17 cellular contexts compared by ENCODE assay signal in genomic region chr19:13507053-13507611, GRCh38. TPM values are rescaled to one million over a fixed set of nuclear protein-coding genes. Genes with fewer than 3 reads are reported as not detected.
DNase-seq lines count a peak whose midpoint lies in the region; ATAC-seq and TF ChIP-seq lines count a peak whose summit lies in the region.
"Had no signal": no experiment of that assay in that cellular context is flagged by ENCODE, and none has a peak within 500 bp of the region (broad histone marks: within the 10 kb centered on the region; RNA-seq: fewer than 3 reads in every experiment).

No MANE protein-coding gene starts in this region.

- no peaks in the 10 kb centered on the region for H3K79me2 ChIP-seq in MM.1S (ENCODE audit: low read length)

- TF ChIP-seq CTCF in AG09309 (IDR thresholded peaks at IDR 0.05; ENCODE audit: control insufficient read depth, insufficient read depth, low read depth, low read length, missing control alignments) (no peak), MM.1S (IDR thresholded peaks at IDR 0.05; ENCODE audit: low read length) (no peak)

- H3K27ac ChIP-seq in mesodermal cell (ENCODE audit: low read depth, low read length, severe bottlenecking) (no peak overlapping the region), MM.1S (ENCODE audit: low read length) (no peak overlapping the region)
- H3K27ac ChIP-seq: esophagus muscularis mucosa, upper lobe of right lung had no signal

- no peak overlapping the region for H2AFZ ChIP-seq in MM.1S (ENCODE audit: low read length)

- H3K9me2 ChIP-seq in MM.1S (replicated peaks; ENCODE audit: insufficient read depth, low read length) = no peaks in the 10 kb centered on the region

- no peak for ATAC-seq in HG02981 (IDR thresholded peaks at IDR 0.05; ENCODE audit: unreplicated experiment)
- ATAC-seq: naive thymus-derived CD8-positive, alpha-beta T cell; PC-3; T-cell; upper lobe of right lung had no signal

- peaks cover 5% of the 10 kb centered on the region for H3K4me1 ChIP-seq in mesodermal cell (ENCODE audit: control insufficient read depth, insufficient read depth, low read length, poor library complexity, severe bottlenecking)
- no peaks in the 10 kb centered on the region for H3K4me1 ChIP-seq in MM.1S (ENCODE audit: low read length)
- H3K4me1 ChIP-seq: upper lobe of right lung had no signal

- WGBS in mesodermal cell (ENCODE audit: insufficient coverage in 2 of 2), 2 experiments = 0 to 2% methylated on average over 2 to 13 of the region's 22 CpGs

- H3K9me3 ChIP-seq in mesodermal cell (ENCODE audit: control insufficient read depth, low read length) (no peaks in the 10 kb centered on the region), MM.1S (replicated peaks; ENCODE audit: insufficient read depth, low read length) (no peaks in the 10 kb centered on the region)
- H3K9me3 ChIP-seq: esophagus muscularis mucosa, upper lobe of right lung had no signal

- no peak overlapping the region for H3K9ac ChIP-seq in MM.1S (ENCODE audit: low read length)

- DNase-seq in AG09309 (ENCODE audit: low read depth) (no peak), HS-5 (ENCODE audit: low read depth) (peak; percentile 36), ecto neural progenitor cell (ENCODE audit: low spot score) (peak; percentile 59), MM.1S (no peak), amniotic stem cell (lab: John Stamatoyannopoulos, UW) (no peak)
- DNase-seq in activated CD8-positive, alpha-beta memory T cell treated with anti-CD3 and anti-CD28 coated beads, Interleukin-2, amount 50 U/mL, for 48 hours = no peak
- DNase-seq: activated CD4-positive, alpha-beta T cell treated with anti-CD3 and anti-CD28 coated beads, Interleukin-2, amount 50 U/mL, for 4 hours; activated effector memory CD4-positive, alpha-beta T cell treated with Interleukin-2 at 50 U/mL for 16 hours; AML-193; naive thymus-derived CD8-positive, alpha-beta T cell; NCI-H345; PC-3; T-cell; upper lobe of right lung had no signal

- H3K4me2 ChIP-seq in MM.1S (ENCODE audit: low read depth, low read length) = no peak overlapping the region

- peaks cover 73% of the 10 kb centered on the region for H3K27me3 ChIP-seq in MM.1S (replicated peaks; ENCODE audit: insufficient read depth, low read length)

- H3K4me3 ChIP-seq in AG09309 (ENCODE audit: control insufficient read depth, low read depth, low read length) = peak overlapping the region; percentile 51
- H3K4me3 ChIP-seq in mesodermal cell (ENCODE audit: extremely low read depth, insufficient read depth, low read length, poor library complexity, severe bottlenecking) = peak overlapping the region; percentile 58
- no peak overlapping the region for H3K4me3 ChIP-seq in MM.1S (ENCODE audit: low read length)
- H3K4me3 ChIP-seq: upper lobe of right lung had no signal

- H3K36me3 ChIP-seq in mesodermal cell (ENCODE audit: control insufficient read depth, insufficient read depth, low read length) (peaks cover 3% of the 10 kb centered on the region), MM.1S (replicated peaks; ENCODE audit: insufficient read depth, low read length) (no peaks in the 10 kb centered on the region)
- H3K36me3 ChIP-seq: esophagus muscularis mucosa, upper lobe of right lung had no signal

- H3F3A ChIP-seq in MM.1S (ENCODE audit: insufficient read depth, low read length) = no peaks in the 10 kb centered on the region

- H4K20me1 ChIP-seq in MM.1S (ENCODE audit: insufficient read depth, low read length) = no peaks in the 10 kb centered on the region

RNA-seq across cellular contexts. Expression of gene CACNA1A, which starts 0.9 kb away (rescaled TPM):
- 13.4 TPM for polyA plus RNA-seq in mesodermal cell (2013, experiment 1 of 2)
- polyA plus RNA-seq in mesodermal cell (2013, experiment 2 of 2) = 9.9 TPM

Comparison
In these comparisons a context has a peak if more than half of its experiments do, and no peak if none do; other contexts are left out.
1. DNase-seq: peak in HS-5 (single experiment) and ecto neural progenitor cell (single experiment); none in AG09309 (single experiment), activated CD8-positive, alpha-beta memory T cell treated with anti-CD3 and anti-CD28 coated beads, Interleukin-2, amount 50 U/mL, for 48 hours (single experiment), MM.1S (single experiment) and amniotic stem cell (single experiment).